ENCODE assay signal across 24 cellular contexts in genomic region chr3:118682916-118683315, GRCh38.
"Had no signal": no experiment of that assay in that cellular context is flagged by ENCODE, and none has a peak within 500 bp of the region (broad histone marks: within the 10 kb centered on the region; RNA-seq: fewer than 3 reads in every experiment).

No MANE protein-coding gene starts in this region.

- H3K9me3 ChIP-seq: neutrophil, right lobe of liver, testis, transverse colon had no signal

- H3K27ac ChIP-seq: brain microvascular endothelial cell, coronary artery, dorsolateral prefrontal cortex, neutrophil, right lobe of liver, skin epidermis, testis, transverse colon, WERI-Rb-1 had no signal

- ATAC-seq: activated CD4-positive, CD25-positive, alpha-beta regulatory T cell treated with anti-CD3 and anti-CD28 coated beads, Interleukin-2, amount 50 U/mL, for 24 hours; left ventricle myocardium superior; right lobe of liver; stimulated activated naive CD8-positive, alpha-beta T cell treated with anti-CD3 and anti-CD28 coated beads, Interleukin-15, Interleukin-2, amounts not matched to agents 100 U/mL and 50 U/mL, for 24 hours had no signal

- DNase-seq: activated CD4-positive, alpha-beta memory T cell treated with anti-CD3 and anti-CD28 coated beads for 36 hours; activated CD4-positive, alpha-beta T cell treated with anti-CD3 and anti-CD28 coated beads for 48 hours; activated CD8-positive, alpha-beta memory T cell treated with anti-CD3 and anti-CD28 coated beads, Interleukin-2, amount 50 U/mL, for 4 hours; activated gamma-delta T cell; activated naive CD4-positive, alpha-beta T cell treated with anti-CD3 and anti-CD28 coated beads, Interleukin-2, amount 50 U/mL, for 16 hours; activated T-cell treated with anti-CD3 and anti-CD28 coated beads, Interleukin-2, amount 50 U/mL, for 24 hours; amniotic stem cell; brain microvascular endothelial cell; dorsolateral prefrontal cortex; effector memory CD4-positive, alpha-beta T cell; islet precursor cell; left ventricle myocardium superior; nephron progenitor cell; right lobe of liver; stimulated activated CD4-positive, alpha-beta T cell treated with anti-CD3 and anti-CD28 coated beads, Interleukin-12 subunit alpha, Interleukin-12 subunit beta, amount 100 ng/mL, for 4 hours; stimulated activated CD4-positive, alpha-beta T cell treated with anti-CD3 and anti-CD28 coated beads, Interleukin-4, amount 100 ng/mL, for 1 hour; stimulated activated naive CD8-positive, alpha-beta T cell treated with anti-CD3 and anti-CD28 coated beads, Interleukin-15, Interleukin-2, amounts not matched to agents 100 U/mL and 50 U/mL, for 24 hours; testis; transverse colon; WERI-Rb-1 had no signal

- H3K36me3 ChIP-seq: brain microvascular endothelial cell, neutrophil, right lobe of liver, transverse colon, WERI-Rb-1 had no signal

- H3K27me3 ChIP-seq: brain microvascular endothelial cell, neutrophil, right lobe of liver, testis, transverse colon had no signal

- H3K4me1 ChIP-seq: right lobe of liver, testis, transverse colon had no signal

- H3K4me3 ChIP-seq: coronary artery, dorsolateral prefrontal cortex, right lobe of liver, skin epidermis, testis, transverse colon had no signal
